ENCODE assay signal across 8 cellular contexts in the genomic region with DNA sequence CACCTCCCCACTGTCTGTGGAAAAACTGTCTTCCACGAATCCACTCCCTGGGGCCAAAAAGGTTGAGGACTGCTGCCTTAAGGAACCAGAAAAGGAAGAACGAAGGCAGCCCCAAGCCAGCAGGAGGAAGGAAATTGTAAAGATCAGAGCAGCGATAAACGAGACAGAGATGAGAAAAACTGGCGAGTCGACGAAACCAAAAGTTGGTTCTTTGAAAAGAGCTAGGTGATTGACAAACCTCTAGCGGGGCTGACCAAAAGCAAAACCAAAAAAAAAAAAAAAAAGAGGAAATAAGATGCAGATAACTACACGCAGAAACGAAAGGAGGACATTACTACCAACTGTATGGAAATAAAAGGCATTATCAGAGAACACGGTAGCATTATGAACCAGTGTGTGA.
DNase-seq lines count a peak whose midpoint lies in the region; ATAC-seq, FAIRE-seq and TF ChIP-seq lines count a peak whose summit lies in the region.

No MANE protein-coding gene starts in this region.

- ATAC-seq in HG02610 (IDR thresholded peaks at IDR 0.05; ENCODE audit: unreplicated experiment) = peak; percentile 55
- ATAC-seq in GM12878 = peak; percentile 94

- peaks cover 11% of the 10 kb centered on the region for H3K4me1 ChIP-seq in GM12878 (ENCODE audit: control insufficient read depth, insufficient read depth, low read length)

- TF ChIP-seq EP300 in GM12878 (IDR thresholded peaks at IDR 0.05; ENCODE audit: borderline replicate concordance in 1 of 2, control insufficient read depth in 1 of 2, low read depth in 2 of 2, low read length in 2 of 2) = peak in 1 of 2 experiments; percentile 77; a peak in 1 of 4 replicates

- no peaks in the 10 kb centered on the region; the same call in 2 of the 3 replicates for H3K9me3 ChIP-seq in GM12878 (replicated peaks; ENCODE audit: control insufficient read depth, insufficient read depth, low read length)

- 0 out of 2 replicates have a peak, but pooled peaks have one; percentile 5 for TF ChIP-seq RAD21 in GM12878 (IDR thresholded peaks at IDR 0.05; ENCODE audit: insufficient read depth, low read depth, low read length)

- TF ChIP-seq CTCF in GM12864 (IDR thresholded peaks at IDR 0.05; ENCODE audit: low read depth, low read length, missing control alignments) (no peak), RWPE1 (conservative IDR thresholded peaks at IDR 0.05; ENCODE audit: low read depth) (no peak), GM12878 (IDR thresholded peaks at IDR 0.05 in 2 of 3, conservative IDR thresholded peaks at IDR 0.05 in 1 of 3; ENCODE audit: control insufficient read depth in 2 of 3, extremely low read depth in 1 of 3, insufficient read depth in 1 of 3, low read depth in 3 of 3, low read length in 3 of 3) (no peak)

- TF ChIP-seq POLR2A in GM12878 (IDR thresholded peaks at IDR 0.05; ENCODE audit: low read depth, low read length) = no peak

- in situ Hi-C loops in GM12878 (cut with MboI) = no loop called here

- intact Hi-C loops in GM12878 (cut with micrococcal nuclease; ENCODE audit: unreplicated experiment) = loop anchor here (2.0 kb wide), 1 partner anchor 76 kb away; the partner anchor contains the start of gene GADD45B

- peak overlapping the region; percentile 62 for H3K4me2 ChIP-seq in GM12878 (ENCODE audit: control insufficient read depth, insufficient read depth)

- peak; percentile 86 for DNase-seq in GM12864 (ENCODE audit: low read depth)
- no peak for DNase-seq in RWPE1 (ENCODE audit: low spot score)
- DNase-seq in GM12878 (ENCODE audit: low read depth, low spot score) = peak; percentile 86
- DNase-seq in skeletal muscle cell (ENCODE audit: low read depth) = no peak
- no peak for DNase-seq in DMS79 (lab: John Stamatoyannopoulos, UW)
- no peak for DNase-seq in T1000 (lab: John Stamatoyannopoulos, UW)
- no peak for DNase-seq in NCI-H748 treated with DMSO at 0.1 percent for 48 hours (lab: John Stamatoyannopoulos, UW)

- H3K4me3 ChIP-seq in GM12864 (ENCODE audit: low read depth, low read length) (peak overlapping the region; percentile 12; the same call in 1 of the 2 replicates), GM12878 (peak overlapping the region; percentile 20; the same call in 1 of the 2 replicates), skeletal muscle cell (ENCODE audit: low read depth, low read length) (peak overlapping the region; percentile 7)

- CTCF ChIA-PET in RWPE1 (lab: Yijun Ruan, JAX) (interaction anchor here (0.7 kb wide), 1 partner anchor 60 kb away, joined by 3 read pairs; no protein-coding TSS in a partner anchor), GM12878 (lab: Yijun Ruan, JAX) (interaction anchor here (0.6 to 2.1 kb wide), 10 partner anchors 8 to 91 kb away, joined by 3 to 9 read pairs (median 4); partner anchors contain the start of gene GADD45B)

- 2% methylated on average over 9 of the region's 11 CpGs for WGBS in GM12878 (ENCODE audit: insufficient coverage, insufficient replicate concordance, low lambda C conversion rate, missing lambda C conversion rate)

- peak overlapping the region; percentile 55 for H3K9ac ChIP-seq in GM12878 (ENCODE audit: control insufficient read depth, insufficient read depth, low read length)

- POLR2A ChIA-PET in RWPE1 (lab: Yijun Ruan, JAX; ENCODE audit: low non-redundant PET) (no interaction called here), GM12878 (lab: Charles Lee) (interaction anchor here (0.6 to 2.8 kb wide), 18 partner anchors 9 to 455 kb away, joined by 3 to 28 read pairs (median 6); partner anchors contain the start of genes GADD45B and LMNB2)

- peak; percentile 99 for FAIRE-seq in GM12878 (lab: Jason Lieb, UNC)

- H3K79me2 ChIP-seq in GM12878 (ENCODE audit: control insufficient read depth, insufficient read depth, low read length) = no peaks in the 10 kb centered on the region

- RAD21 ChIA-PET in GM12878 (lab: Charles Lee; ENCODE audit: unreplicated experiment) = interaction anchor here (0.5 to 3.9 kb wide), 18 partner anchors 9 to 146 kb away, joined by 3 to 43 read pairs (median 4); partner anchors contain the start of gene GADD45B

- H3K36me3 ChIP-seq in GM12878 (ENCODE audit: control insufficient read depth in 2 of 2, insufficient read depth in 2 of 2, low read length in 1 of 2) = no peaks in the 10 kb centered on the region

- no peak overlapping the region; the same call in 1 of the 2 replicates for H2AFZ ChIP-seq in GM12878 (ENCODE audit: control insufficient read depth, low read depth, low read length)

- no peaks in the 10 kb centered on the region for H3K27me3 ChIP-seq in GM12878 (replicated peaks in 1 of 2; ENCODE audit: control insufficient read depth in 2 of 2, insufficient read depth in 2 of 2, low read length in 1 of 2)

- H4K20me1 ChIP-seq in GM12878 (ENCODE audit: control insufficient read depth, insufficient read depth) = no peaks in the 10 kb centered on the region

- no TSS peak for BruUV-seq in GM12878 (replicated peaks; lab: Mats Ljungman, UMichigan)

- SMC1A ChIA-PET in GM12878 (lab: Charles Lee; ENCODE audit: uncharacterized antibody, unreplicated experiment) = interaction anchor here (1.0 to 3.8 kb wide), 7 partner anchors 9 to 76 kb away, joined by 3 to 29 read pairs (median 17); partner anchors contain the start of gene GADD45B

- H3K27ac ChIP-seq in RWPE1 (peak overlapping the region; percentile 70), GM12878 (ENCODE audit: control insufficient read depth, insufficient read depth) (peak overlapping the region; percentile 55)

TF ChIP-seq in GM12878, 131 proteins besides CTCF, POLR2A, EP300 and RAD21 (continues in another document):
- TF ChIP-seq SMC3 (IDR thresholded peaks at IDR 0.05; ENCODE audit: borderline replicate concordance, low read length) = peak; percentile 2; the same call in 1 of the 2 replicates
- no peak for TF ChIP-seq REST (IDR thresholded peaks at IDR 0.05; ENCODE audit: low read depth, low read length)
- TF ChIP-seq, protein P1, sequence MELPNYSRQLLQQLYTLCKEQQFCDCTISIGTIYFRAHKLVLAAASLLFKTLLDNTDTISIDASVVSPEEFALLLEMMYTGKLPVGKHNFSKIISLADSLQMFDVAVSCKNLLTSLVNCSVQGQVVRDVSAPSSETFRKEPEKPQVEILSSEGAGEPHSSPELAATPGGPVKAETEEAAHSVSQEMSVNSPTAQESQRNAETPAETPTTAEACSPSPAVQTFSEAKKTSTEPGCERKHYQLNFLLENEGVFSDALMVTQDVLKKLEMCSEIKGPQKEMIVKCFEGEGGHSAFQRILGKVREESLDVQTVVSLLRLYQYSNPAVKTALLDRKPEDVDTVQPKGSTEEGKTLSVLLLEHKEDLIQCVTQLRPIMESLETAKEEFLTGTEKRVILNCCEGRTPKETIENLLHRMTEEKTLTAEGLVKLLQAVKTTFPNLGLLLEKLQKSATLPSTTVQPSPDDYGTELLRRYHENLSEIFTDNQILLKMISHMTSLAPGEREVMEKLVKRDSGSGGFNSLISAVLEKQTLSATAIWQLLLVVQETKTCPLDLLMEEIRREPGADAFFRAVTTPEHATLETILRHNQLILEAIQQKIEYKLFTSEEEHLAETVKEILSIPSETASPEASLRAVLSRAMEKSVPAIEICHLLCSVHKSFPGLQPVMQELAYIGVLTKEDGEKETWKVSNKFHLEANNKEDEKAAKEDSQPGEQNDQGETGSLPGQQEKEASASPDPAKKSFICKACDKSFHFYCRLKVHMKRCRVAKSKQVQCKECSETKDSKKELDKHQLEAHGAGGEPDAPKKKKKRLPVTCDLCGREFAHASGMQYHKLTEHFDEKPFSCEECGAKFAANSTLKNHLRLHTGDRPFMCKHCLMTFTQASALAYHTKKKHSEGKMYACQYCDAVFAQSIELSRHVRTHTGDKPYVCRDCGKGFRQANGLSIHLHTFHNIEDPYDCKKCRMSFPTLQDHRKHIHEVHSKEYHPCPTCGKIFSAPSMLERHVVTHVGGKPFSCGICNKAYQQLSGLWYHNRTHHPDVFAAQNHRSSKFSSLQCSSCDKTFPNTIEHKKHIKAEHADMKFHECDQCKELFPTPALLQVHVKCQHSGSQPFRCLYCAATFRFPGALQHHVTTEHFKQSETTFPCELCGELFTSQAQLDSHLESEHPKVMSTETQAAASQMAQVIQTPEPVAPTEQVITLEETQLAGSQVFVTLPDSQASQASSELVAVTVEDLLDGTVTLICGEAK (IDR thresholded peaks at IDR 0.05; ENCODE audit: borderline replicate concordance) = no peak
- TF ChIP-seq IKZF2 (IDR thresholded peaks at IDR 0.05) = peak; percentile 81 to 90

Comparison
In these comparisons a context has a peak if more than half of its experiments do, and no peak if none do; other contexts are left out.
1. DNase-seq: peak in GM12864 (single experiment) and GM12878 (single experiment); none in RWPE1 (single experiment), skeletal muscle cell (single experiment), DMS79 (single experiment), T1000 (single experiment) and NCI-H748 treated with DMSO at 0.1 percent for 48 hours (single experiment).
2. Peak in every context shown above with its lines, with median percentiles within 50 percentile points of each other: H3K4me3 ChIP-seq.